In the genomic region with DNA sequence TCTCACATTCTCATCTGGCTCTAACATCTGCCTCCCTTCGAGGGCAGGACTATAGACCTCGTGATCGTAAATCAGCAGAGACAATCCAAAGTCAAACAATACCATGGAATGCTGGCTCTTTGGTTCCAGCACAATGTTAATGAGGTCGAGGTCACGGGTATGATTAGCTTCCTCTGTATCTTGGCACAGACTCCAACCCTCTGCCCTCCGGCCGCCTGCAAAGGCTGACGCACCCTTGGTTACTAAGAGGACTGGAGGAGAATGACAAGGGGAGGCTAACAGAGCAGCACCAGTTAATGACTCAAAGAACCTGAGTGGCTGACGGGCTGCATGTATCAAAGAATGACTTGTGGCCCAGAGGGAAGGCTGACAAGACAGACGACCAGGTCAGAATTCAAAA, we compare ENCODE assay signal across 1 cellular context.
TF ChIP-seq lines count a peak whose summit lies in the region.

No MANE protein-coding gene starts in this region.

TF ChIP-seq in K562, 482 proteins besides CTCF, POLR2A, EP300 and RAD21 (continued from another document):
- TF ChIP-seq, protein P1, sequence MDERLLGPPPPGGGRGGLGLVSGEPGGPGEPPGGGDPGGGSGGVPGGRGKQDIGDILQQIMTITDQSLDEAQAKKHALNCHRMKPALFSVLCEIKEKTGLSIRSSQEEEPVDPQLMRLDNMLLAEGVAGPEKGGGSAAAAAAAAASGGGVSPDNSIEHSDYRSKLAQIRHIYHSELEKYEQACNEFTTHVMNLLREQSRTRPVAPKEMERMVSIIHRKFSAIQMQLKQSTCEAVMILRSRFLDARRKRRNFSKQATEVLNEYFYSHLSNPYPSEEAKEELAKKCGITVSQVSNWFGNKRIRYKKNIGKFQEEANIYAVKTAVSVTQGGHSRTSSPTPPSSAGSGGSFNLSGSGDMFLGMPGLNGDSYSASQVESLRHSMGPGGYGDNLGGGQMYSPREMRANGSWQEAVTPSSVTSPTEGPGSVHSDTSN (CRISPR knock-in tag; IDR thresholded peaks at IDR 0.05; ENCODE audit: low read depth): no peak
- TF ChIP-seq, protein P1 (tag; conservative IDR thresholded peaks at IDR 0.05; ENCODE audit: low read depth): peak; percentile 62
- TF ChIP-seq FOSL1 (tag; conservative IDR thresholded peaks at IDR 0.05) (peak; percentile 30; the same call in 1 of the 2 replicates), ZNF175 (CRISPR knock-in tag; IDR thresholded peaks at IDR 0.05; ENCODE audit: low read depth) (no peak)
